Comparison of ENCODE assay signal across 29 cellular contexts in the genomic region with DNA sequence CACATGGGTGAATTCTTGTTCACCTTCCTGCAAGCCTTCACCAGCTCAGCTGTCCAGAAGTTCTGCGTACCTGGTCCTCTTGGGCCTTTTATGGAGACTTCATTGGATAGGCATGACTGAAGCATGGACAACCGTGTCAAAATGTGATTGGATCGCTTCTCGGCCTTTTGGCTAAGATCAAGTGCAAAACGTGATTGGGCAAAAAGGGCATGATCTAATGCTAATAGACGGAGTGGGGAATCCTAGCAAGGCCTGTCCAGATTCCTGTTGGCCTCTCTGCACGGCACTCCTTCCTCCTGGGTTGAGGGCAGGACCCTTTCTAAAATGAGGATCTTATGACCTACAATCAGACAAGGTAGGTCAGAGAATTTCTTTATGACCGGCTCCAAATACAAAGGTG.
"Had no signal": no experiment of that assay in that cellular context is flagged by ENCODE, and none has a peak within 500 bp of the region (broad histone marks: within the 10 kb centered on the region; RNA-seq: fewer than 3 reads in every experiment).

No MANE protein-coding gene starts in this region.

- H3K27ac Mint-ChIP-seq: naive B cell; naive thymus-derived CD8-positive, alpha-beta T cell; natural killer cell treated with Interleukin-12 subunit alpha and Interleukin-12 subunit beta and Interleukin-15 and Interleukin-18, amount 100 ng/mL, for 72 hours; nephron progenitor cell; progenitor cell of endocrine pancreas; stimulated activated effector memory CD8-positive, alpha-beta T cell treated with anti-CD3 and anti-CD28 coated beads, Interleukin-12 subunit alpha, Interleukin-12 subunit beta, amount 100 ng/mL, for 72 hours; stimulated activated naive B cell treated with anti-CD40 and anti-IgM and Interleukin-4, amounts not matched to agents 10 μg/mL and 1 μg/mL and 100 μg/mL, for 72 hours; stimulated activated naive CD8-positive, alpha-beta T cell treated with anti-CD3 and anti-CD28 coated beads, Interleukin-15, Interleukin-2, amounts not matched to agents 100 ng/mL and 50 ng/mL, for 24 hours had no signal

- H3K27me3 Mint-ChIP-seq: naive B cell; naive thymus-derived CD8-positive, alpha-beta T cell; natural killer cell treated with Interleukin-12 subunit alpha and Interleukin-12 subunit beta and Interleukin-15 and Interleukin-18, amount 100 ng/mL, for 72 hours; progenitor cell of endocrine pancreas; stimulated activated naive B cell treated with anti-CD40 and anti-IgM and Interleukin-4, amounts not matched to agents 10 μg/mL and 1 μg/mL and 100 μg/mL, for 72 hours; stimulated activated naive CD8-positive, alpha-beta T cell treated with anti-CD3 and anti-CD28 coated beads, Interleukin-15, Interleukin-2, amounts not matched to agents 100 ng/mL and 50 ng/mL, for 24 hours had no signal

- H3K36me3 Mint-ChIP-seq: naive B cell; natural killer cell treated with Interleukin-12 subunit alpha and Interleukin-12 subunit beta and Interleukin-15 and Interleukin-18, amount 100 ng/mL, for 72 hours; stimulated activated naive B cell treated with anti-CD40 and anti-IgM and Interleukin-4, amounts not matched to agents 10 μg/mL and 1 μg/mL and 100 μg/mL, for 72 hours had no signal

- ATAC-seq: naive thymus-derived CD8-positive, alpha-beta T cell; natural killer cell treated with Interleukin-12 subunit alpha and Interleukin-12 subunit beta and Interleukin-15 and Interleukin-18, amount 100 ng/mL, for 72 hours; psoas muscle; right cardiac atrium; right lobe of liver; stimulated activated effector memory CD8-positive, alpha-beta T cell treated with anti-CD3 and anti-CD28 coated beads, Interleukin-12 subunit alpha, Interleukin-12 subunit beta, amount 100 ng/mL, for 72 hours; stimulated activated naive B cell treated with anti-CD40 and anti-IgM and Interleukin-4, amounts not matched to agents 10 μg/mL and 1 μg/mL and 100 μg/mL, for 72 hours had no signal

- H3K36me3 ChIP-seq: ovary, right lobe of liver, sigmoid colon, thoracic aorta, thyroid gland, upper lobe of left lung, uterus had no signal

- H3K4me3 ChIP-seq: ovary, psoas muscle, right lobe of liver, sigmoid colon, stomach, thoracic aorta, thyroid gland, tibial nerve, upper lobe of left lung, uterus had no signal

- H3K4me1 Mint-ChIP-seq: naive B cell; naive thymus-derived CD8-positive, alpha-beta T cell; neural crest cell; stimulated activated effector memory CD8-positive, alpha-beta T cell treated with anti-CD3 and anti-CD28 coated beads, Interleukin-12 subunit alpha, Interleukin-12 subunit beta, amount 100 ng/mL, for 72 hours; stimulated activated naive B cell treated with anti-CD40 and anti-IgM and Interleukin-4, amounts not matched to agents 10 μg/mL and 1 μg/mL and 100 μg/mL, for 72 hours had no signal

- H3K4me3 Mint-ChIP-seq: naive B cell; naive thymus-derived CD8-positive, alpha-beta T cell; natural killer cell treated with Interleukin-12 subunit alpha and Interleukin-12 subunit beta and Interleukin-15 and Interleukin-18, amount 100 ng/mL, for 72 hours; nephron progenitor cell; neural crest cell; stimulated activated effector memory CD8-positive, alpha-beta T cell treated with anti-CD3 and anti-CD28 coated beads, Interleukin-12 subunit alpha, Interleukin-12 subunit beta, amount 100 ng/mL, for 72 hours; stimulated activated naive B cell treated with anti-CD40 and anti-IgM and Interleukin-4, amounts not matched to agents 10 μg/mL and 1 μg/mL and 100 μg/mL, for 72 hours; stimulated activated naive CD8-positive, alpha-beta T cell treated with anti-CD3 and anti-CD28 coated beads, Interleukin-15, Interleukin-2, amounts not matched to agents 100 ng/mL and 50 ng/mL, for 24 hours had no signal

- H3K9ac ChIP-seq: parathyroid adenoma had no signal

- H3K9me3 Mint-ChIP-seq: naive B cell; naive thymus-derived CD8-positive, alpha-beta T cell; natural killer cell treated with Interleukin-12 subunit alpha and Interleukin-12 subunit beta and Interleukin-15 and Interleukin-18, amount 100 ng/mL, for 72 hours; nephron progenitor cell; neural crest cell; stimulated activated effector memory CD8-positive, alpha-beta T cell treated with anti-CD3 and anti-CD28 coated beads, Interleukin-12 subunit alpha, Interleukin-12 subunit beta, amount 100 ng/mL, for 72 hours; stimulated activated naive B cell treated with anti-CD40 and anti-IgM and Interleukin-4, amounts not matched to agents 10 μg/mL and 1 μg/mL and 100 μg/mL, for 72 hours; stimulated activated naive CD8-positive, alpha-beta T cell treated with anti-CD3 and anti-CD28 coated beads, Interleukin-15, Interleukin-2, amounts not matched to agents 100 ng/mL and 50 ng/mL, for 24 hours had no signal

- FAIRE-seq: small intestine had no signal

- H3K27ac ChIP-seq: ovary, parathyroid adenoma, psoas muscle, right lobe of liver, sigmoid colon, stomach, thoracic aorta, thyroid gland, tibial nerve, upper lobe of left lung, uterus had no signal

- H3K9me3 ChIP-seq: ovary, psoas muscle, right lobe of liver, sigmoid colon, stomach, thoracic aorta, thyroid gland, tibial nerve, upper lobe of left lung, uterus had no signal

- H3K27me3 ChIP-seq: ovary, right lobe of liver, sigmoid colon, stomach, thyroid gland, tibial nerve, upper lobe of left lung, uterus had no signal

- H2AFZ ChIP-seq: parathyroid adenoma had no signal

- H3K4me1 ChIP-seq: parathyroid adenoma, psoas muscle, right lobe of liver, sigmoid colon, thyroid gland, tibial nerve, upper lobe of left lung, uterus had no signal

- DNase-seq: naive B cell; naive thymus-derived CD8-positive, alpha-beta T cell; nephron progenitor cell; occipital lobe; ovary; posterior cingulate gyrus; psoas muscle; right cardiac atrium; right lobe of liver; sigmoid colon; small intestine; stimulated activated CD4-positive, alpha-beta T cell treated with anti-CD3 and anti-CD28 coated beads, Interleukin-15, amount 100 ng/mL, for 24 hours; stimulated activated CD4-positive, alpha-beta T cell treated with anti-CD3 and anti-CD28 coated beads, Interleukin-2, amount 100 ng/mL, for 24 hours; stimulated activated CD4-positive, alpha-beta T cell treated with anti-CD3 and anti-CD28 coated beads, Interleukin-2, amount 100 ng/mL, for 48 hours; stimulated activated CD4-positive, alpha-beta T cell treated with anti-CD3 and anti-CD28 coated beads, Interleukin-4, amount 100 ng/mL, for 24 hours; stimulated activated naive B cell treated with anti-CD40 and anti-IgM and Interleukin-4, amounts not matched to agents 10 μg/mL and 1 μg/mL and 100 μg/mL, for 72 hours; stimulated activated naive CD4-positive, alpha-beta T cell treated with Interleukin-2 at 50 U/mL for 16 hours; stomach; upper lobe of left lung; uterus had no signal
